ENCODE assay signal across 25 cellular contexts in genomic region chr5:89073045-89073444, GRCh38.
DNase-seq lines count a peak whose midpoint lies in the region; ATAC-seq, FAIRE-seq and TF ChIP-seq lines count a peak whose summit lies in the region.
"Had no signal": no experiment of that assay in that cellular context is flagged by ENCODE, and none has a peak within 500 bp of the region (broad histone marks: within the 10 kb centered on the region; RNA-seq: fewer than 3 reads in every experiment).

No MANE protein-coding gene starts in this region.

- BruUV-seq in GM12878 (replicated peaks; lab: Mats Ljungman, UMichigan), result no TSS peak

- H3K27ac Mint-ChIP-seq in CD14-positive monocyte, result no peak overlapping the region
- no peak overlapping the region for H3K27ac Mint-ChIP-seq in natural killer cell treated with Interleukin-12 subunit alpha and Interleukin-12 subunit beta and Interleukin-15 and Interleukin-18, amount 100 ng/mL, for 72 hours
- H3K27ac Mint-ChIP-seq: activated naive CD8-positive, alpha-beta T cell treated with anti-CD3 and anti-CD28 coated beads, Interleukin-2, amount 10 ng/mL, durations not matched to agents 7 days and 5 days had no signal

- H3K4me1 Mint-ChIP-seq in CD14-positive monocyte, result peaks cover 12% of the 10 kb centered on the region
- peaks cover 7% of the 10 kb centered on the region in 2 donors for H3K4me1 Mint-ChIP-seq in natural killer cell treated with Interleukin-12 subunit alpha and Interleukin-12 subunit beta and Interleukin-15 and Interleukin-18, amount 100 ng/mL, for 72 hours (ENCODE audit: low read depth in 2 of 2)

- POLR2A ChIA-PET in GM12878 (lab: Charles Lee), result interaction anchor here (0.5 to 2.3 kb wide), 9 partner anchors 8 to 1279 kb away, joined by 3 to 8 read pairs (median 4); no protein-coding TSS in a partner anchor

- peak overlapping the region; percentile 70 for H3K27ac ChIP-seq in GM12878 (ENCODE audit: control insufficient read depth, insufficient read depth)

- TF ChIP-seq CTCF in CD14-positive monocyte (IDR thresholded peaks at IDR 0.05) (no peak), Loucy (conservative IDR thresholded peaks at IDR 0.05; ENCODE audit: low read length) (no peak), GM12878 (IDR thresholded peaks at IDR 0.05 in 2 of 3, conservative IDR thresholded peaks at IDR 0.05 in 1 of 3; ENCODE audit: control insufficient read depth in 2 of 3, extremely low read depth in 1 of 3, insufficient read depth in 1 of 3, low read depth in 3 of 3, low read length in 3 of 3) (no peak)

- H3K36me3 ChIP-seq in Loucy (ENCODE audit: insufficient read depth, low read length) (no peaks in the 10 kb centered on the region), GM12878 (ENCODE audit: control insufficient read depth in 2 of 2, insufficient read depth in 2 of 2, low read length in 1 of 2) (no peaks in the 10 kb centered on the region)

- no peaks in the 10 kb centered on the region for H3K9me2 ChIP-seq in Loucy (replicated peaks; ENCODE audit: low read depth, low read length)

- H3K9me3 ChIP-seq in Loucy (ENCODE audit: insufficient read depth, low read depth, low read length) (no peaks in the 10 kb centered on the region), GM12878 (replicated peaks; ENCODE audit: control insufficient read depth, insufficient read depth, low read length) (no peaks in the 10 kb centered on the region; the same call in 1 of the 3 replicates)
- H3K9me3 ChIP-seq: Caco-2 had no signal

- H2AFZ ChIP-seq in Loucy (ENCODE audit: low read length) (peak overlapping the region; percentile 86), GM12878 (ENCODE audit: control insufficient read depth, low read depth, low read length) (peak overlapping the region; percentile 92)

- CTCF ChIA-PET in GM12878 (lab: Yijun Ruan, JAX), result interaction anchor here (0.6 to 2.5 kb wide), 12 partner anchors 9 to 1041 kb away, joined by 3 to 17 read pairs (median 3); no protein-coding TSS in a partner anchor

- no peak for TF ChIP-seq EP300 in GM12878 (IDR thresholded peaks at IDR 0.05; ENCODE audit: borderline replicate concordance in 1 of 2, control insufficient read depth in 1 of 2, low read depth in 2 of 2, low read length in 2 of 2)

- H3F3A ChIP-seq in Loucy (ENCODE audit: low read depth), result no peaks in the 10 kb centered on the region

- WGBS in GM12878 (ENCODE audit: insufficient coverage, insufficient replicate concordance, low lambda C conversion rate, missing lambda C conversion rate), result 91% methylated on average over 5 of the region's 5 CpGs

- DNase-seq in CD14-positive monocyte (ENCODE audit: low spot score) (no peak), GM12878 (ENCODE audit: low read depth, low spot score) (no peak), GM03348 (ENCODE audit: low spot score) (no peak), SK-N-DZ (ENCODE audit: low spot score) (no peak), dedifferentiated amniotic fluid mesenchymal stem cell (ENCODE audit: extremely low spot score) (no peak)
- no peak for DNase-seq in natural killer cell treated with Interleukin-12 subunit alpha and Interleukin-12 subunit beta and Interleukin-15 and Interleukin-18, amount 100 ng/mL, for 72 hours (ENCODE audit: low spot score)
- DNase-seq in activated CD8-positive, alpha-beta memory T cell treated with anti-CD3 and anti-CD28 coated beads, Interleukin-2, amount 50 U/mL, for 48 hours, result no peak
- DNase-seq: activated CD4-positive, alpha-beta T cell treated with anti-CD3 and anti-CD28 coated beads, Interleukin-2, amount 50 U/mL, for 48 hours; activated CD4-positive, CD25-positive, alpha-beta regulatory T cell; activated effector memory CD4-positive, alpha-beta T cell treated with Interleukin-2 at 50 U/mL for 16 hours; activated naive CD8-positive, alpha-beta T cell treated with anti-CD3 and anti-CD28 coated beads, Interleukin-2, amount 10 ng/mL, durations not matched to agents 7 days and 5 days; Caco-2; caudate nucleus; dermis blood vessel endothelial cell; DMS79; mammary epithelial cell; NCI-H1694; NCI-H2171; NCI-H524 treated with DMSO at 0.1 percent for 48 hours; RPMI8226; stimulated activated CD4-positive, alpha-beta T cell treated with anti-CD3 and anti-CD28 coated beads, Interleukin-2, amount 100 ng/mL, for 24 hours; T-helper 9 cell had no signal

- RAD21 ChIA-PET in GM12878 (lab: Charles Lee; ENCODE audit: unreplicated experiment), result interaction anchor here (0.7 to 4.1 kb wide), 26 partner anchors 8 to 657 kb away, joined by 3 to 23 read pairs (median 5); no protein-coding TSS in a partner anchor

- no peak for TF ChIP-seq POLR2A in GM12878 (IDR thresholded peaks at IDR 0.05; ENCODE audit: low read depth, low read length)

- H3K4me3 Mint-ChIP-seq in CD14-positive monocyte, result peak overlapping the region; percentile 17 to 84
- peak overlapping the region; percentile 20 for H3K4me3 Mint-ChIP-seq in natural killer cell treated with Interleukin-12 subunit alpha and Interleukin-12 subunit beta and Interleukin-15 and Interleukin-18, amount 100 ng/mL, for 72 hours
- H3K4me3 Mint-ChIP-seq: activated naive CD8-positive, alpha-beta T cell treated with anti-CD3 and anti-CD28 coated beads, Interleukin-2, amount 10 ng/mL, durations not matched to agents 7 days and 5 days had no signal

- H4K20me1 ChIP-seq in Loucy (ENCODE audit: insufficient read depth, low read length, poor library complexity, severe bottlenecking), result no peaks in the 10 kb centered on the region
- H4K20me1 ChIP-seq in GM12878 (ENCODE audit: control insufficient read depth, insufficient read depth), result no peaks in the 10 kb centered on the region

- H3K9me3 Mint-ChIP-seq in CD14-positive monocyte, result no peaks in the 10 kb centered on the region
- no peaks in the 10 kb centered on the region for H3K9me3 Mint-ChIP-seq in natural killer cell treated with Interleukin-12 subunit alpha and Interleukin-12 subunit beta and Interleukin-15 and Interleukin-18, amount 100 ng/mL, for 72 hours
- H3K9me3 Mint-ChIP-seq: activated naive CD8-positive, alpha-beta T cell treated with anti-CD3 and anti-CD28 coated beads, Interleukin-2, amount 10 ng/mL, durations not matched to agents 7 days and 5 days had no signal

- SMC1A ChIA-PET in GM12878 (lab: Charles Lee; ENCODE audit: uncharacterized antibody, unreplicated experiment), result interaction anchor here (0.7 to 4.8 kb wide), 33 partner anchors 9 to 658 kb away, joined by 3 to 56 read pairs (median 4); partner anchors contain the start of gene MEF2C

- FAIRE-seq in GM12878 (lab: Jason Lieb, UNC), result peak; percentile 7
- FAIRE-seq: astrocyte had no signal

- peak overlapping the region; percentile 47 for H3K4me2 ChIP-seq in Loucy (ENCODE audit: low read depth, low read length, poor library complexity, severe bottlenecking)
- H3K4me2 ChIP-seq in GM12878 (ENCODE audit: control insufficient read depth, insufficient read depth), result peak overlapping the region; percentile 31
- H3K4me2 ChIP-seq: smooth muscle cell had no signal

- H3K4me3 ChIP-seq in Loucy (ENCODE audit: low read length, poor library complexity, severe bottlenecking) (peak overlapping the region; percentile 26), GM12878 (no peak overlapping the region)
- H3K4me3 ChIP-seq: smooth muscle cell had no signal

- no peaks in the 10 kb centered on the region for H3K79me2 ChIP-seq in Loucy (ENCODE audit: insufficient read depth, low read length)
- H3K79me2 ChIP-seq in GM12878 (ENCODE audit: control insufficient read depth, insufficient read depth, low read length), result no peaks in the 10 kb centered on the region

- peaks cover 0 to 2% (median 0%) of the 10 kb centered on the region in 3 donors for H3K27me3 Mint-ChIP-seq in CD14-positive monocyte (ENCODE audit: low read depth in 3 of 3)
- no peaks in the 10 kb centered on the region for H3K27me3 Mint-ChIP-seq in natural killer cell treated with Interleukin-12 subunit alpha and Interleukin-12 subunit beta and Interleukin-15 and Interleukin-18, amount 100 ng/mL, for 72 hours

- TF ChIP-seq RAD21 in GM12878 (IDR thresholded peaks at IDR 0.05; ENCODE audit: insufficient read depth, low read depth, low read length), result no peak

- ATAC-seq in GM12878, result no peak
- ATAC-seq in natural killer cell treated with Interleukin-12 subunit alpha and Interleukin-12 subunit beta and Interleukin-15 and Interleukin-18, amount 100 ng/mL, for 72 hours, result no peak

- H3K9ac ChIP-seq in Loucy (ENCODE audit: low read depth, low read length, poor library complexity, severe bottlenecking), result no peak overlapping the region
- H3K9ac ChIP-seq in GM12878 (ENCODE audit: control insufficient read depth, insufficient read depth, low read length), result peak overlapping the region; percentile 36

- H3K27me3 ChIP-seq in Loucy (ENCODE audit: insufficient read depth, low read length, poor library complexity, severe bottlenecking) (no peaks in the 10 kb centered on the region), GM12878 (replicated peaks in 1 of 2; ENCODE audit: control insufficient read depth in 2 of 2, insufficient read depth in 2 of 2, low read length in 1 of 2) (no peaks in the 10 kb centered on the region)

- in situ Hi-C loops in GM12878 (cut with MboI), result no loop called here

- intact Hi-C loops in CD14-positive monocyte (cut with micrococcal nuclease) (no loop called here), GM12878 (cut with micrococcal nuclease; ENCODE audit: unreplicated experiment) (loop anchor here (5.0 to 10.0 kb wide), 4 partner anchors 159 to 1192 kb away; no protein-coding TSS in a partner anchor)

- H3K36me3 Mint-ChIP-seq in CD14-positive monocyte, result no peaks in the 10 kb centered on the region
- no peaks in the 10 kb centered on the region for H3K36me3 Mint-ChIP-seq in natural killer cell treated with Interleukin-12 subunit alpha and Interleukin-12 subunit beta and Interleukin-15 and Interleukin-18, amount 100 ng/mL, for 72 hours
- H3K36me3 Mint-ChIP-seq: activated naive CD8-positive, alpha-beta T cell treated with anti-CD3 and anti-CD28 coated beads, Interleukin-2, amount 10 ng/mL, durations not matched to agents 7 days and 5 days had no signal

- peaks cover 28% of the 10 kb centered on the region for H3K4me1 ChIP-seq in Loucy (ENCODE audit: insufficient read depth, low read length, poor library complexity, severe bottlenecking)
- H3K4me1 ChIP-seq in GM12878 (ENCODE audit: control insufficient read depth, insufficient read depth, low read length), result peaks cover 14% of the 10 kb centered on the region
- H3K4me1 ChIP-seq: Caco-2 had no signal

TF ChIP-seq in GM12878, 131 proteins besides CTCF, POLR2A, EP300 and RAD21 (continues in another document):
- no peak for TF ChIP-seq RBBP5 (conservative IDR thresholded peaks at IDR 0.05)
- TF ChIP-seq EGR1 (IDR thresholded peaks at IDR 0.05; ENCODE audit: borderline replicate concordance in 1 of 2, low read depth in 2 of 2, low read length in 2 of 2), result no peak
